In the genomic region with DNA sequence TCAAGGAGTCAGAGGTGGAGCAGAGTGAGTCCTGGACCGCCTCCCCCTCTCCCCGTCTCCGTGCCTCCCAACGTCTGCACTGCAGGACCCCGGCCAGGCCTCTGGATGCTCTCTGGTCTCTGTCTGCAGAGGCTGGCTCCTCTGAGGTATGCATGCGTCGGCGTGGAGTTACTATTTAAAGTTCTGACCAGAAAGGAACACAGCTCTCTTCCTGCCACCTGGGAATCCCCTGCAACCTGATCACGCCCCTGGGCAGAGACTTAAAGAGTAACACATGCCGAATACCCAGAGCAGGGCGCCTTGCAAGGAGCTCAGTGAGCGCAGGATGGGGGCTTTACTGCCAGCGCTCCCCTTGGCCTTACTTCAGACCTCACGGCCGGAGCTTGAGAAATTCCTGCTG, we compare ENCODE assay signal across 9 cellular contexts. TPM values are rescaled to one million over a fixed set of nuclear protein-coding genes. Genes with fewer than 3 reads are reported as not detected.
DNase-seq lines count a peak whose midpoint lies in the region; ATAC-seq and TF ChIP-seq lines count a peak whose summit lies in the region.
"Had no signal": no experiment of that assay in that cellular context is flagged by ENCODE, and none has a peak within 500 bp of the region (broad histone marks: within the 10 kb centered on the region; RNA-seq: fewer than 3 reads in every experiment).

No MANE protein-coding gene starts in this region.

- H3K36me3 Mint-ChIP-seq in activated CD8-positive, alpha-beta T cell treated with anti-CD3 and anti-CD28 coated beads for 36 hours (ENCODE audit: low read depth), result peaks cover 77% of the 10 kb centered on the region

- TF ChIP-seq CTCF in activated CD8-positive, alpha-beta T cell treated with anti-CD3 and anti-CD28 coated beads for 36 hours (IDR thresholded peaks at IDR 0.05), result no peak

- ATAC-seq in HG03103 (IDR thresholded peaks at IDR 0.05; ENCODE audit: low read depth, unreplicated experiment), result peak; percentile 90
- peak; percentile 91 for ATAC-seq in activated CD8-positive, alpha-beta T cell treated with anti-CD3 and anti-CD28 coated beads for 36 hours

- CTCF ChIA-PET in activated CD8-positive, alpha-beta T cell treated with anti-CD3 and anti-CD28 coated beads for 36 hours (lab: Charles Lee), result interaction anchor here (1.0 to 11.4 kb wide), 13 partner anchors 8 to 111 kb away, joined by 3 to 149 read pairs (median 6); partner anchors contain the start of gene GM2A

- H3K4me1 Mint-ChIP-seq in activated CD8-positive, alpha-beta T cell treated with anti-CD3 and anti-CD28 coated beads for 36 hours (ENCODE audit: low read depth), result peaks cover 88% of the 10 kb centered on the region
- H3K4me1 Mint-ChIP-seq: neural crest cell had no signal

- H3K4me3 Mint-ChIP-seq in activated CD8-positive, alpha-beta T cell treated with anti-CD3 and anti-CD28 coated beads for 36 hours, result peak overlapping the region; percentile 73
- H3K4me3 Mint-ChIP-seq: neural crest cell had no signal

- POLR2A ChIA-PET in activated CD8-positive, alpha-beta T cell treated with anti-CD3 and anti-CD28 coated beads for 36 hours (lab: Charles Lee), result interaction anchor here (0.7 to 4.0 kb wide), 12 partner anchors 10 to 224 kb away, joined by 3 to 36 read pairs (median 3); no protein-coding TSS in a partner anchor

- H3K27me3 Mint-ChIP-seq in activated CD8-positive, alpha-beta T cell treated with anti-CD3 and anti-CD28 coated beads for 36 hours, result no peaks in the 10 kb centered on the region

- H3K27ac Mint-ChIP-seq in activated CD8-positive, alpha-beta T cell treated with anti-CD3 and anti-CD28 coated beads for 36 hours, result peak overlapping the region; percentile 86

- peak; percentile 90 for DNase-seq in activated CD8-positive, alpha-beta T cell treated with anti-CD3 and anti-CD28 coated beads for 36 hours
- peak; percentile 84 for DNase-seq in cardiac septum (ENCODE audit: low spot score)
- DNase-seq in stimulated activated CD8-positive, alpha-beta memory T cell treated with anti-CD3 and anti-CD28 coated beads, Interleukin-4, amount 100 ng/mL, for 24 hours (ENCODE audit: low read depth), result peak; percentile 51
- no peak for DNase-seq in DMS53 treated with DMSO at 0.1 percent for 48 hours (lab: John Stamatoyannopoulos, UW; ENCODE audit: unreplicated experiment)
- DNase-seq in germinal center (ENCODE audit: low spot score), result no peak
- no peak for DNase-seq in nucleus accumbens (lab: John Stamatoyannopoulos, UW)

- H3K9me3 Mint-ChIP-seq in activated CD8-positive, alpha-beta T cell treated with anti-CD3 and anti-CD28 coated beads for 36 hours, result no peaks in the 10 kb centered on the region
- H3K9me3 Mint-ChIP-seq: neural crest cell had no signal

- intact Hi-C loops in activated CD8-positive, alpha-beta T cell treated with anti-CD3 and anti-CD28 coated beads for 36 hours (cut with micrococcal nuclease), result no loop called here
- intact Hi-C loops in cardiac septum (cut with DNase I), result loop anchor here (5.0 kb wide), 1 partner anchor 96 kb away; no protein-coding TSS in a partner anchor

- peak; percentile 66 for TF ChIP-seq POLR2A in GM19099 (IDR thresholded peaks at IDR 0.05; ENCODE audit: extremely low read depth, insufficient read length, low read depth)

RNA-seq across cellular contexts. Expression of gene ANXA6, which starts 16.0 kb away (rescaled TPM):
- 100 to 1,000 TPM; 328 to 336 TPM for total RNA-seq in activated CD8-positive, alpha-beta T cell treated with anti-CD3 and anti-CD28 coated beads for 36 hours
- total RNA-seq in cardiac septum, result 257 TPM

Comparison
In these comparisons a context has a peak if more than half of its experiments do, and no peak if none do; other contexts are left out.
1. DNase-seq: peak in activated CD8-positive, alpha-beta T cell treated with anti-CD3 and anti-CD28 coated beads for 36 hours (single experiment), cardiac septum (single experiment) and stimulated activated CD8-positive, alpha-beta memory T cell treated with anti-CD3 and anti-CD28 coated beads, Interleukin-4, amount 100 ng/mL, for 24 hours (single experiment); none in DMS53 treated with DMSO at 0.1 percent for 48 hours (single experiment), germinal center (single experiment) and nucleus accumbens (0 of 56).